In the genomic region with DNA sequence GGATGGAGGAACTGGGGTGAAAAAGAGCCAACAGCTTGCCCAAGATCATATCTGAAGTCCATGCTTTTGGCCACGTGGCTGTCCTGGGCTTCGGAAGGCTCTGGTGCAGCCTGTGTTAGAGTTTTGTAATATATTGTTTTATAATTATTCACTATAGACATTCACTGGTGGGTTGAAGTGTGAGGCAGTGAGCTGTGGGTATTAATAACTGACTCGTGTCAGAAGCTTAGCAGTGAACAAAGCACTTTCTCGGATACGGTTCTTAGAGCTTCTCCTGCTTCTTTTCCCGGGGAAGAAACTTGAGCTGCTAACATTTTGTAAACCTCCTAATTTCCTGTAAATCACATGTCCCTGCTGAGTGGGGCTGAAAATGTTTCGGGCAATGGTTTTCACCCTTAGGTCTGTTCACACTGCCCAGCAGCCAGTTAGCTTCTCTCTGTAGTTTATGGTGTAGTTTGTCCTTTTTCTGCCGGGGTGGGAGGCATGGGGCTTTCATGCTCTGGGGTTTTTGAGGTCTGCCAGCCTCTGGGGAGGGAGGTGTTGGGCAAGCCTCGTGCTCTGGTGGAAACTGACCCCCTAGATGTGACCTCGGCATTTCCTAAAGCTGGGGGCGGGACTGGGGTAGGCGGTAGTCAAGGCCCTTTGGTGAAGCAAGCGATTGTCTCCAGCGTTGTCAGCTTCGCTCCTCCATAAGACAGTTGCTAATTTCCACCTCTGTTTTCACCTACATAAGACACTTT, we compare ENCODE assay signal across 9 cellular contexts. TPM values are rescaled to one million over a fixed set of nuclear protein-coding genes. Genes with fewer than 3 reads are reported as not detected.
DNase-seq lines count a peak whose midpoint lies in the region; ATAC-seq and TF ChIP-seq lines count a peak whose summit lies in the region.
"Had no signal": no experiment of that assay in that cellular context is flagged by ENCODE, and none has a peak within 500 bp of the region (broad histone marks: within the 10 kb centered on the region; RNA-seq: fewer than 3 reads in every experiment).

No MANE protein-coding gene starts in this region.

- 37 to 41% methylated on average over 15 of the region's 15 CpGs for WGBS in lung, 2 donors

- H3K36me3 ChIP-seq in brain microvascular endothelial cell (replicated peaks) = no peaks in the 10 kb centered on the region
- no peaks in the 10 kb centered on the region for H3K36me3 ChIP-seq in lung (ENCODE audit: control insufficient read depth in 2 of 2, insufficient read depth in 2 of 2, low read length in 2 of 2)

- TF ChIP-seq CTCF in brain microvascular endothelial cell (IDR thresholded peaks at IDR 0.05; ENCODE audit: low read depth, low read length, missing control alignments) (no peak), lung (IDR thresholded peaks at IDR 0.05; ENCODE audit: control extremely low read depth, extremely low read depth) (no peak)

- DNase-seq in LHCN-M2 (ENCODE audit: low read depth) = peak; percentile 29
- DNase-seq in brain microvascular endothelial cell = no peak
- no peak for DNase-seq in lung (ENCODE audit: low spot score)
- no peak for DNase-seq in substantia nigra (lab: John Stamatoyannopoulos, UW)
- DNase-seq in NCI-H1930 (lab: John Stamatoyannopoulos, UW) = no peak
- no peak for DNase-seq in effector CD8-positive, alpha-beta T cell (lab: John Stamatoyannopoulos, UW)
- DNase-seq: NCI-H69; stimulated activated CD4-positive, alpha-beta T cell treated with anti-CD3 and anti-CD28 coated beads, Interleukin-1b, Interleukin-23, amount 100 ng/mL, for 48 hours had no signal

- H3K4me3 ChIP-seq in brain microvascular endothelial cell (ENCODE audit: low read depth, low read length) (peak overlapping the region; percentile 70), lung (peak overlapping the region; percentile 51)

- no peak overlapping the region for H3K27ac ChIP-seq in brain microvascular endothelial cell
- peak overlapping the region; percentile 79 to 80 for H3K27ac ChIP-seq in lung (ENCODE audit: low read depth in 1 of 2, low read length in 1 of 2)
- peak overlapping the region; percentile 31 for H3K27ac ChIP-seq in substantia nigra (ENCODE audit: low read depth, low read length, poor library complexity, severe bottlenecking)

- no peak for ATAC-seq in lung (ENCODE audit: insufficient read depth, low FRiP score)
- ATAC-seq in GM21786 (IDR thresholded peaks at IDR 0.05; ENCODE audit: unreplicated experiment) = no peak

- in situ Hi-C loops in brain microvascular endothelial cell (cut with HindIII; ENCODE audit: low pct_ligation_motif_present, low sequenced_read_pairs) = no loop called here

- peaks cover 3 to 14% of the 10 kb centered on the region in 2 donors for H3K4me1 ChIP-seq in lung (ENCODE audit: control insufficient read depth in 2 of 2, insufficient read depth in 2 of 2, low read length in 2 of 2)

- no peaks in the 10 kb centered on the region for H3K27me3 ChIP-seq in brain microvascular endothelial cell (replicated peaks)
- no peaks in the 10 kb centered on the region for H3K27me3 ChIP-seq in lung (ENCODE audit: control insufficient read depth, insufficient read depth)

- H3K9me3 ChIP-seq in lung (ENCODE audit: control insufficient read depth in 2 of 2, insufficient read depth in 1 of 2, low read length in 1 of 2) = no peaks in the 10 kb centered on the region

RNA-seq across cellular contexts. Expression of gene MRAS, which starts 1.7 kb away (rescaled TPM):
- 40.8 and 58.8 TPM in 2 replicates for total RNA-seq in LHCN-M2 (2014; rRNA removed)
- polyA plus RNA-seq in LHCN-M2 (2012) = 115 TPM
- total RNA-seq in lung = 10 to 100 TPM; 22.5 to 28.7 TPM
- polyA plus RNA-seq in lung = 10 to 100 TPM; 12.6 to 22.2 TPM

RNA-seq across cellular contexts. Expression of gene NME9, which starts 20.4 kb away (rescaled TPM):
- total RNA-seq in LHCN-M2 (2014; rRNA removed) (not detected in 2 replicates), lung (10 to 100 TPM in 1 of 2 donors, 1 to 10 TPM in 1; 9.8 to 11.4 TPM)
- 0.21 TPM for polyA plus RNA-seq in LHCN-M2 (2012)
- polyA plus RNA-seq in lung = 1 to 10 TPM; 2.8 to 5.0 TPM

Comparison
In these comparisons a context has a peak if more than half of its experiments do, and no peak if none do; other contexts are left out.
1. RNA of gene NME9, which starts 20.4 kb away (total RNA-seq): 9.8 to 11.4 TPM in lung; not detected in LHCN-M2; every median in the first group is over 10 times any median in the second.